In the genomic region with DNA sequence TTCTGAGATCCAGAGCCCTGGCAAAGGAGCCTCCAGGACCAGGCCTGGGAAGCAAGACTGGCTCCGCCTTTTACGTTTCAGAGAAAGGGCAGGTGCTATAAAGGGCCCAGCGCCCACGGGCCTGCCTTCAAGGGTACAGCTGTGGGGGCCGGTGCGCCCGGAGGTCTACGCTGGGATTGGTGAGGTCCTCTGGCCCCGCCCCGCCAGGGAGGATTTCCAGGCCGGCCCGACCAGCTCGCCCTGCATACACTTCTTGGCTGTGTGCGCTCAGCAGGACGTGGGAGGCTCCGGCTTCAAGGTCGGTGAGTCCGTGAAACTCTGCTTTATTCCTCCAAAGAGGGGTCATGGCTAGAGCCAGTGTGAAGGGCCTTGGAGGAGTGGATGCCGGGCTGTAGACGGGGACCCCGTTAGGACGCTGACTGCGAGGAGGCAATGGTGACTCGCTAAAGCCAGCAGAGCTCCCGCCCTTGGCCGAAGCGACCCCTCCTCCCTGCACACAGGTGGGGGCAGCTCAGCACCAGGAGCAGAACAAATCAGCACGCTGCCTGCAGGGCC, we compare ENCODE assay signal across 10 cellular contexts. TPM values are rescaled to one million over a fixed set of nuclear protein-coding genes. Genes with fewer than 3 reads are reported as not detected.
DNase-seq lines count a peak whose midpoint lies in the region; ATAC-seq and TF ChIP-seq lines count a peak whose summit lies in the region.
"Had no signal": no experiment of that assay in that cellular context is flagged by ENCODE, and none has a peak within 500 bp of the region (broad histone marks: within the 10 kb centered on the region; RNA-seq: fewer than 3 reads in every experiment).

A gene (plus strand): TSS at position 243 of the 555 bp plus-strand sequence. CDS start 17,811 bp downstream, outside the sequence.

- DNase-seq in chondrocyte (ENCODE audit: low spot score) (no peak), iPS-NIHi7 (ENCODE audit: extremely low spot score) (peak; percentile 92), SJCRH30 (no peak), amniotic stem cell (lab: John Stamatoyannopoulos, UW) (no peak), MV-4-11 (lab: John Stamatoyannopoulos, UW) (no peak)
- DNase-seq: naive B cell, SW 1271 had no signal

- H3K36me3 ChIP-seq in skeletal muscle tissue (ENCODE audit: control insufficient read depth in 3 of 3, insufficient read depth in 3 of 3, low read length in 3 of 3) (peaks cover 0 to 14% (median 0%) of the 10 kb centered on the region in 3 donors), SJCRH30 (peaks cover 2% of the 10 kb centered on the region; the same call in 1 of the 2 replicates)

- no peaks in the 10 kb centered on the region for H3K9me3 Mint-ChIP-seq in chondrocyte (ENCODE audit: low read depth)

- H3K9me3 ChIP-seq in skeletal muscle tissue (ENCODE audit: control insufficient read depth in 3 of 3, low read length in 3 of 3) = no peaks in the 10 kb centered on the region
- H3K9me3 ChIP-seq in SJCRH30 (replicated peaks) = no peaks in the 10 kb centered on the region

- ATAC-seq in HG03354 (IDR thresholded peaks at IDR 0.05; ENCODE audit: poor library complexity, severe bottlenecking, unreplicated experiment) = peak; percentile 49
- no peak for ATAC-seq in HG03025 (IDR thresholded peaks at IDR 0.05; ENCODE audit: low FRiP score, unreplicated experiment)

- TF ChIP-seq CTCF in chondrocyte (IDR thresholded peaks at IDR 0.05) = no peak

- H3K9ac ChIP-seq in skeletal muscle tissue (ENCODE audit: low read depth in 1 of 3, low read length in 3 of 3) = peak within 1 kb of the TSS; percentile 85 to 98 (median 95)

- H3K4me1 ChIP-seq in skeletal muscle tissue (ENCODE audit: control insufficient read depth in 3 of 3, insufficient read depth in 3 of 3, low read length in 3 of 3) (peaks cover 45 to 53% (median 48%) of the 10 kb centered on the region in 3 donors), SJCRH30 (no peaks in the 10 kb centered on the region)

- H3K27ac Mint-ChIP-seq in chondrocyte (ENCODE audit: unreplicated experiment) = no peak within 1 kb of the TSS

- H3K4me3 ChIP-seq in skeletal muscle tissue (ENCODE audit: low read length in 3 of 3) (peak within 1 kb of the TSS; percentile 82 to 89 (median 88)), SJCRH30 (no peak within 1 kb of the TSS)

- H3K4me1 Mint-ChIP-seq in chondrocyte (ENCODE audit: low read depth) = peaks cover 2% of the 10 kb centered on the region

- no peaks in the 10 kb centered on the region for H3K36me3 Mint-ChIP-seq in chondrocyte (ENCODE audit: low read depth)

- no peaks in the 10 kb centered on the region for H3K27me3 Mint-ChIP-seq in chondrocyte (ENCODE audit: low read depth)

- H3K27me3 ChIP-seq in skeletal muscle tissue (ENCODE audit: control insufficient read depth in 3 of 3, insufficient read depth in 3 of 3, low read length in 3 of 3) (no peaks in the 10 kb centered on the region), SJCRH30 (no peaks in the 10 kb centered on the region)

- peak within 1 kb of the TSS; percentile 35 for H3K4me3 Mint-ChIP-seq in chondrocyte (ENCODE audit: unreplicated experiment)

- peak within 1 kb of the TSS; percentile 99 for H3K27ac ChIP-seq in skeletal muscle tissue (ENCODE audit: low read depth, low read length)
- no peak within 1 kb of the TSS for H3K27ac ChIP-seq in SJCRH30

RNA-seq across cellular contexts. Expression of the gene that starts here (rescaled TPM):
- total RNA-seq in chondrocyte = not detected in 3 replicates
- total RNA-seq in skeletal muscle tissue = 92.9 TPM
- total RNA-seq in SJCRH30 (2014; rRNA removed; shearing (Covaris generic)) = not detected in 2 replicates

Comparison
In these comparisons a context has a peak if more than half of its experiments do, and no peak if none do; other contexts are left out.
1. RNA of the gene that starts here (total RNA-seq): 92.9 TPM in skeletal muscle tissue (single experiment); not detected in chondrocyte and not detected in SJCRH30; every median in the first group is over 10 times any median in the second.